Comparison of ENCODE assay signal across 19 cellular contexts in the genomic region with DNA sequence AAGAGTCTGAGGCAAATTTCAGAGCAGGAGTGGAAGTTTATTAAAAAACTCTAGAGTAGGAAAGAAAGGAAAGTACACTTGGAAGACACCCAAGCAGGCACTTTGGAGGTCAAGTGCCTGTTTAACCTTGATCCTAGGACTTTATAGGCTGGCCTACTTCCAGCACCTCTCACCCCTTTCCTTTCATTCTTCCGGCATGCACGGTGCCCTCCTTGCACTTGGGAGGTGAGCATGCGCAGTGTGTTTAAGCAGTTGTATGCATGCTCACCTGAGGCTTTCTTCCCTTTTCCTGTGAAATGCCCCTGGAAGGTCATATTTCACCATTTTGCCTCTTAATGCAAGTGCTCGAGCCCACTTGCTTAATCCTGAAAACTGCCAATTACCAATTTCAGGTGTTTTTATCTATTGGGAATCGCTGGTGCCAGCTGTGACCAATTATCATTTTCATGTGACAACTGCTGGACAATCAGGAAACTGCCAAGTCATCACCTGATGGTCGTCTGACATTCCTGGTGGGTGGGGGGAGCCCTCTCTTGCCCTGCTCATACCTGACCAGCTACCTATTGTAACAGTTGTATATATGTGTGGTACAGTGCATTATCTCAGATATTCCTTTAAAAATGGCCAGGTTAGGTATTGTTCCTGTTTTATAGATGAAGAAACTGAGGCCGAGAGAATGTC. TPM values are rescaled to one million over a fixed set of nuclear protein-coding genes. Genes with fewer than 3 reads are reported as not detected.
DNase-seq lines count a peak whose midpoint lies in the region; ATAC-seq, FAIRE-seq and TF ChIP-seq lines count a peak whose summit lies in the region.
"Had no signal": no experiment of that assay in that cellular context is flagged by ENCODE, and none has a peak within 500 bp of the region (broad histone marks: within the 10 kb centered on the region; RNA-seq: fewer than 3 reads in every experiment).

No MANE protein-coding gene starts in this region.

- intact Hi-C loops in K562 (cut with micrococcal nuclease) = no loop called here
- intact Hi-C loops in mucosa of descending colon (cut with DNase I, micrococcal nuclease) = no loop called here

- H3K4me1 ChIP-seq in K562 (replicated peaks in 1 of 2; ENCODE audit: control insufficient read depth in 2 of 2, insufficient read depth in 2 of 2, low read length in 2 of 2) (peaks cover 0 to 5% of the 10 kb centered on the region in 2 experiments; a peak in 2 of 5 replicates), mucosa of descending colon (ENCODE audit: low read depth) (no peaks in the 10 kb centered on the region)
- H3K4me1 ChIP-seq: HAP-1 had no signal

- no peaks in the 10 kb centered on the region for H3K79me2 ChIP-seq in K562 (ENCODE audit: control insufficient read depth, insufficient read depth, low read length)

- H3K9ac ChIP-seq in K562 (ENCODE audit: insufficient read depth in 1 of 2, low read depth in 2 of 2, low read length in 2 of 2) = no peak overlapping the region

- H3K27ac ChIP-seq in K562 (ENCODE audit: extremely low read depth, low read depth, low read length) = no peak overlapping the region
- H3K27ac ChIP-seq: RWPE1 had no signal

- TF ChIP-seq CTCF in HFFc6 (IDR thresholded peaks at IDR 0.05) (no peak), K562 (IDR thresholded peaks at IDR 0.05 in 2 of 3, conservative IDR thresholded peaks at IDR 0.05 in 1 of 3; ENCODE audit: insufficient read depth in 2 of 3, low read depth in 1 of 3, low read length in 3 of 3) (no peak), mucosa of descending colon (IDR thresholded peaks at IDR 0.05) (no peak)

- H2AFZ ChIP-seq in K562 (ENCODE audit: low read depth, low read length) = no peak overlapping the region

- no peak for ATAC-seq in K562
- ATAC-seq in mucosa of descending colon = peak; percentile 26
- no peak for ATAC-seq in HG03025 (IDR thresholded peaks at IDR 0.05; ENCODE audit: low FRiP score, unreplicated experiment)
- ATAC-seq in T-cell (replicated peaks in 1 of 4) = no peak
- ATAC-seq in activated naive CD4-positive, alpha-beta T cell treated with anti-CD3 and anti-CD28 coated beads, Interleukin-2, amount 50 U/mL, for 72 hours = no peak
- ATAC-seq: T-helper 17 cell had no signal

- CTCF ChIA-PET in K562 (lab: Yijun Ruan, JAX; ENCODE audit: low intra/inter-chr PET ratio) (no interaction called here), T-cell (lab: Charles Lee) (no interaction called here)

- H3K27ac Mint-ChIP-seq in HFFc6 (peak overlapping the region; percentile 18; the same call in 1 of the 2 replicates), T-cell (no peak overlapping the region)
- H3K27ac Mint-ChIP-seq in activated naive CD4-positive, alpha-beta T cell treated with anti-CD3 and anti-CD28 coated beads, Interleukin-2, amount 50 U/mL, for 72 hours = no peak overlapping the region
- H3K27ac Mint-ChIP-seq: B cell; CD4-positive, CD25-positive, alpha-beta regulatory T cell; T-helper 17 cell had no signal

- BruUV-seq in K562 (replicated peaks; lab: Mats Ljungman, UMichigan) = no TSS peak

- H3K4me3 ChIP-seq in K562 (no peak overlapping the region), mucosa of descending colon (no peak overlapping the region)
- H3K4me3 ChIP-seq: HAP-1 had no signal

- peak; percentile 23 for FAIRE-seq in K562 (lab: Jason Lieb, UNC)

- no peak for DNase-seq in HFFc6
- peak; percentile 27 for DNase-seq in NCI-H2029 treated with DMSO at 0.1 percent for 48 hours (lab: John Stamatoyannopoulos, UW)
- no peak for DNase-seq in K562 (ENCODE audit: extremely low read depth in 1 of 4, low spot score in 3 of 4)
- DNase-seq in mucosa of descending colon = peak in 1 of 3 donors; percentile 27
- DNase-seq in T-cell = no peak
- DNase-seq in activated naive CD4-positive, alpha-beta T cell treated with anti-CD3 and anti-CD28 coated beads, Interleukin-2, amount 50 U/mL, for 72 hours (ENCODE audit: low spot score in 2 of 2) = no peak
- DNase-seq in COLO829 (ENCODE audit: low spot score) = no peak
- DNase-seq: Calu3; CD4-positive, CD25-positive, alpha-beta regulatory T cell; DMS53; KG1; NCI-H1436 treated with DMSO at 0.1 percent for 48 hours; NCI-H2107; NCI-H510A; T-helper 17 cell had no signal

- no peak for TF ChIP-seq POLR2A in K562 (conservative IDR thresholded peaks at IDR 0.05)

- H3K36me3 ChIP-seq in K562 (ENCODE audit: control insufficient read depth, insufficient read depth, low read length) = no peaks in the 10 kb centered on the region
- no peaks in the 10 kb centered on the region for H3K36me3 ChIP-seq in mucosa of descending colon (ENCODE audit: low read depth)
- H3K36me3 ChIP-seq: HAP-1 had no signal

- POLR2A ChIA-PET in K562 (lab: Yijun Ruan, JAX) (no interaction called here), T-cell (lab: Charles Lee) (no interaction called here)

- H3K27me3 ChIP-seq in K562 (ENCODE audit: control insufficient read depth in 2 of 2, insufficient read depth in 2 of 2, low read length in 2 of 2) = no peaks in the 10 kb centered on the region

- no peak for TF ChIP-seq EP300 in K562 (IDR thresholded peaks at IDR 0.05; ENCODE audit: low read length)

- no peak overlapping the region for H3K4me2 ChIP-seq in K562 (ENCODE audit: insufficient read depth, low read length)

- H3K9me3 ChIP-seq in K562 (replicated peaks; ENCODE audit: control insufficient read depth, insufficient read depth, low read depth, low read length) (no peaks in the 10 kb centered on the region), mucosa of descending colon (no peaks in the 10 kb centered on the region)
- H3K9me3 ChIP-seq: HAP-1 had no signal

- in situ Hi-C loops in K562 (cut with MboI) = no loop called here

- TF ChIP-seq RAD21 in K562 (CRISPR knock-in tag; conservative IDR thresholded peaks at IDR 0.05 in 1 of 2, IDR thresholded peaks at IDR 0.05 in 1 of 2) = no peak

- H3K36me3 Mint-ChIP-seq in HFFc6 (ENCODE audit: low read depth) (peaks cover 20% of the 10 kb centered on the region), T-cell (peaks cover 29% of the 10 kb centered on the region)
- peaks cover 0 to 5% of the 10 kb centered on the region in 2 donors for H3K36me3 Mint-ChIP-seq in activated naive CD4-positive, alpha-beta T cell treated with anti-CD3 and anti-CD28 coated beads, Interleukin-2, amount 50 U/mL, for 72 hours

- WGBS in K562 (ENCODE audit: insufficient coverage, low coverage, missing lambda C conversion rate) = 16% methylated on average over 7 of the region's 7 CpGs

- no peaks in the 10 kb centered on the region for H4K20me1 ChIP-seq in K562 (replicated peaks; ENCODE audit: control insufficient read depth, insufficient read depth, low read length)

- H3K27me3 Mint-ChIP-seq in HFFc6 (ENCODE audit: insufficient read depth) (no peaks in the 10 kb centered on the region), T-cell (no peaks in the 10 kb centered on the region)
- H3K27me3 Mint-ChIP-seq: B cell; CD4-positive, CD25-positive, alpha-beta regulatory T cell; T-helper 17 cell had no signal

- no peaks in the 10 kb centered on the region for H3K9me1 ChIP-seq in K562 (ENCODE audit: control insufficient read depth, insufficient read depth, low read length)

- H3K9me3 Mint-ChIP-seq in HFFc6 (peaks cover 5% of the 10 kb centered on the region; the same call in 1 of the 2 replicates), T-cell (peaks cover 0 to 7% (median 5%) of the 10 kb centered on the region in 3 donors)
- H3K9me3 Mint-ChIP-seq in activated naive CD4-positive, alpha-beta T cell treated with anti-CD3 and anti-CD28 coated beads, Interleukin-2, amount 50 U/mL, for 72 hours = peaks cover 0 to 6% of the 10 kb centered on the region in 2 donors
- H3K9me3 Mint-ChIP-seq: CD4-positive, CD25-positive, alpha-beta regulatory T cell had no signal

- H3K4me1 Mint-ChIP-seq in HFFc6 (ENCODE audit: low read depth) = peaks cover 62% of the 10 kb centered on the region
- H3K4me1 Mint-ChIP-seq in T-cell = no peaks in the 10 kb centered on the region
- H3K4me1 Mint-ChIP-seq: B cell, T-helper 17 cell had no signal

- H3K4me3 Mint-ChIP-seq in HFFc6 = no peak overlapping the region
- no peak overlapping the region for H3K4me3 Mint-ChIP-seq in T-cell
- H3K4me3 Mint-ChIP-seq: B cell; CD4-positive, CD25-positive, alpha-beta regulatory T cell; T-helper 17 cell had no signal

RNA-seq across cellular contexts. Expression of gene SUDS3, which starts 53.5 kb away (rescaled TPM):
- 10 to 100 TPM; 20.5 to 23.4 (median 22.8) TPM for total RNA-seq in HFFc6 (2021; fragmentation: NEBNext Ultra II Directional; extraction: Animal tissue kit (Norgen Biotek cat#: 25700))
- total RNA-seq in K562 (2011; cell fraction: chromatin; rRNA removed; ENCODE audit: low replicate concordance) = 42.9 and 58.5 TPM in 2 replicates
- 29.9 and 31.8 TPM in 2 replicates for total RNA-seq in K562 (2011; cell fraction: nucleolus; rRNA removed)
- 77.4 and 101 TPM in 2 replicates for total RNA-seq in K562 (2011; cell fraction: nucleoplasm; rRNA removed)
- total RNA-seq in K562 (2014; rRNA removed) (20.3 and 23.1 TPM in 2 replicates), K562 (2014; rRNA removed; fragmentation: Illumina TruSeq; extraction: Trizol) (29.1 and 29.3 TPM in 2 replicates), K562 (2015; rRNA removed; fragmentation: Illumina TruSeq; extraction: Trizol) (28.5 and 29.3 TPM in 2 replicates), K562 (2021) (20.9 and 23.3 TPM in 2 replicates), mucosa of descending colon (10 to 100 TPM; 35.2 to 56.4 (median 50.9) TPM), T-cell (10 to 100 TPM; 23.0 to 29.9 (median 26.3) TPM)
- polyA plus RNA-seq in K562 (2011; rRNA removed) (25.7 and 30.5 TPM in 2 replicates), K562 (2014; fragmentation: Illumina TruSeq; extraction: Trizol) (19.6 and 24.0 TPM in 2 replicates), K562 (2014; fragmentation: Nextera tagmentation; extraction: Ambion mirVana) (10 to 100 TPM in 1 of 2 experiments, 1 to 10 TPM in 1; 6.6 to 11.8 TPM), K562 (2014; rRNA removed) (20.6 and 24.2 TPM in 2 replicates)
- 9.6 and 19.5 TPM in 2 replicates for polyA plus RNA-seq in K562 (2011; cell fraction: cytosol; rRNA removed)
- polyA plus RNA-seq in K562 (2011; cell fraction: nucleus; rRNA removed) = 29.9 and 36.5 TPM in 2 replicates
- polyA plus RNA-seq in K562 (2012) = 14.6 and 23.5 TPM in 2 replicates
- 26.7 and 28.3 TPM in 2 replicates for polyA minus RNA-seq in K562 (2011; rRNA and poly(A)+ RNA removed)
- 13.2 and 16.8 TPM in 2 replicates for polyA minus RNA-seq in K562 (2011; cell fraction: cytosol; rRNA and poly(A)+ RNA removed)
- polyA minus RNA-seq in K562 (2011; cell fraction: nucleus; rRNA and poly(A)+ RNA removed) = 12.0 and 17.3 TPM in 2 replicates
- total RNA-seq in activated naive CD4-positive, alpha-beta T cell treated with anti-CD3 and anti-CD28 coated beads, Interleukin-2, amount 50 U/mL, for 72 hours = 10 to 100 TPM; 23.9 to 32.4 TPM

RNA-seq across cellular contexts. Expression of gene TAOK3, which starts 57.1 kb away (rescaled TPM):
- total RNA-seq in HFFc6 (2021; fragmentation: NEBNext Ultra II Directional; extraction: Animal tissue kit (Norgen Biotek cat#: 25700)) = 10 to 100 TPM; 26.0 to 30.7 (median 28.0) TPM
- 71.5 and 240 TPM in 2 replicates for total RNA-seq in K562 (2011; cell fraction: chromatin; rRNA removed; ENCODE audit: low replicate concordance)
- total RNA-seq in K562 (2011; cell fraction: nucleolus; rRNA removed) = 37.2 and 54.2 TPM in 2 replicates
- 77.6 and 79.9 TPM in 2 replicates for total RNA-seq in K562 (2011; cell fraction: nucleoplasm; rRNA removed)
- total RNA-seq in K562 (2014; rRNA removed) (40.8 and 47.1 TPM in 2 replicates), K562 (2014; rRNA removed; fragmentation: Illumina TruSeq; extraction: Trizol) (52.7 and 62.8 TPM in 2 replicates), K562 (2015; rRNA removed; fragmentation: Illumina TruSeq; extraction: Trizol) (58.4 and 66.5 TPM in 2 replicates), K562 (2021) (40.7 and 45.7 TPM in 2 replicates), mucosa of descending colon (10 to 100 TPM; 49.5 to 72.3 (median 52.8) TPM), T-cell (10 to 100 TPM; 58.7 to 93.6 (median 67.4) TPM)
- polyA plus RNA-seq in K562 (2011; rRNA removed) (57.3 and 60.2 TPM in 2 replicates), K562 (2014; fragmentation: Illumina TruSeq; extraction: Trizol) (70.8 and 83.5 TPM in 2 replicates), K562 (2014; fragmentation: Nextera tagmentation; extraction: Ambion mirVana) (10 to 100 TPM; 24.3 to 28.0 TPM), K562 (2014; rRNA removed) (35.7 and 42.5 TPM in 2 replicates)
- 28.8 and 41.0 TPM in 2 replicates for polyA plus RNA-seq in K562 (2011; cell fraction: cytosol; rRNA removed)
- polyA plus RNA-seq in K562 (2011; cell fraction: nucleus; rRNA removed) = 32.1 and 33.0 TPM in 2 replicates
- polyA plus RNA-seq in K562 (2012) = 30.3 and 35.6 TPM in 2 replicates
- 114 TPM in 2 replicates for polyA minus RNA-seq in K562 (2011; rRNA and poly(A)+ RNA removed)
- 32.5 and 38.7 TPM in 2 replicates for polyA minus RNA-seq in K562 (2011; cell fraction: cytosol; rRNA and poly(A)+ RNA removed)
- polyA minus RNA-seq in K562 (2011; cell fraction: nucleus; rRNA and poly(A)+ RNA removed) = 30.8 and 64.6 TPM in 2 replicates
- total RNA-seq in activated naive CD4-positive, alpha-beta T cell treated with anti-CD3 and anti-CD28 coated beads, Interleukin-2, amount 50 U/mL, for 72 hours = 10 to 100 TPM; 51.2 to 71.5 TPM
